ENCODE assay signal across 1 cellular context in genomic region chr16:3998793-3999478, GRCh38.
TF ChIP-seq lines count a peak whose summit lies in the region.

No MANE protein-coding gene starts in this region.

TF ChIP-seq in H1, 55 proteins besides CTCF, POLR2A, EP300 and RAD21 (continued from another document):
- TF ChIP-seq CHD1 (IDR thresholded peaks at IDR 0.05; ENCODE audit: low read depth, low read length) (no peak), SIX5 (IDR thresholded peaks at IDR 0.05; ENCODE audit: low read depth, low read length) (no peak), NANOG (IDR thresholded peaks at IDR 0.05; ENCODE audit: insufficient read depth, low read depth, low read length, poor library complexity, severe bottlenecking) (no peak), TEAD4 (IDR thresholded peaks at IDR 0.05; ENCODE audit: low read depth, low read length) (no peak), GABPA (IDR thresholded peaks at IDR 0.05; ENCODE audit: borderline replicate concordance, insufficient read depth, low read length) (no peak), YY1 (IDR thresholded peaks at IDR 0.05; ENCODE audit: low read depth, low read length) (no peak), POU5F1 (IDR thresholded peaks at IDR 0.05; ENCODE audit: low read depth, low read length) (no peak), SRF (IDR thresholded peaks at IDR 0.05; ENCODE audit: low read depth, low read length) (no peak), RBBP5 (IDR thresholded peaks at IDR 0.05; ENCODE audit: borderline replicate concordance, low read depth, low read length) (no peak), SP2 (IDR thresholded peaks at IDR 0.05; ENCODE audit: low read length) (no peak), CBX5 (IDR thresholded peaks at IDR 0.05; ENCODE audit: low read depth, low read length) (no peak)
